ENCODE assay signal across 21 cellular contexts in the genomic region with DNA sequence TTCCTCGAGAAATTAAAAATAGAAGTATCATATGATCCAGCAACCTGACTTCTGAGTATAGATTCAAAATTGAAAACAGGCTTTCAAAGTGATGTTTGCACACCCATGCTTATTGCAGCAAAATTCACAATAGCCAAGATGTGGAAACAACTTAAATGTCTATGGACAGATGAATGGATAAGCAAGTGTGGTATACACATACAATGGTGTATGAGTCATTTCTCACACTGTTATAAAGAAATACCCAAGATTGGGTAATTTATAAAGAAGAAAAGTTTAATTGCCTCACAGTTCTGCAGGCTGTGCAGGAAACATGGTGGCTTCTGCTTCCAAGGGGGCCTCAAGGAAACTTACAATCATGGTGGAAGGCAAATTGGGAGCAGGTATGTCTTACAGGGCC.
A peak's percentile ranks its signal among the peaks of the same experiment; 100 is the strongest.
DNase-seq lines count a peak whose midpoint lies in the region; ATAC-seq and TF ChIP-seq lines count a peak whose summit lies in the region.
"Had no signal": no experiment of that assay in that cellular context is flagged by ENCODE, and none has a peak within 500 bp of the region (broad histone marks: within the 10 kb centered on the region; RNA-seq: fewer than 3 reads in every experiment).

No MANE protein-coding gene starts in this region.

- H3K9me3 Mint-ChIP-seq in activated CD4-positive, alpha-beta T cell treated with anti-CD3 and anti-CD28 coated beads for 36 hours (ENCODE audit: low read depth) = peaks cover 4% of the 10 kb centered on the region
- H3K9me3 Mint-ChIP-seq in natural killer cell (no peaks in the 10 kb centered on the region), mesothelial cell of epicardium (peaks cover 16% of the 10 kb centered on the region)

- H3K4me3 Mint-ChIP-seq in activated CD4-positive, alpha-beta T cell treated with anti-CD3 and anti-CD28 coated beads for 36 hours = no peak overlapping the region
- H3K4me3 Mint-ChIP-seq in natural killer cell (no peak overlapping the region), mesothelial cell of epicardium (no peak overlapping the region)
- H3K4me3 Mint-ChIP-seq: activated CD8-positive, alpha-beta memory T cell treated with anti-CD3 and anti-CD28 coated beads, Interleukin-2, amount 10 ng/mL, durations not matched to agents 7 days and 5 days; immature natural killer cell had no signal

- POLR2A ChIA-PET in activated CD4-positive, alpha-beta T cell treated with anti-CD3 and anti-CD28 coated beads for 36 hours (lab: Charles Lee) = no interaction called here

- TF ChIP-seq CTCF in epithelial cell of esophagus (IDR thresholded peaks at IDR 0.05; ENCODE audit: insufficient read depth, low read depth, low read length, missing control alignments) (no peak), natural killer cell (IDR thresholded peaks at IDR 0.05) (no peak), mesothelial cell of epicardium (IDR thresholded peaks at IDR 0.05; ENCODE audit: unreplicated experiment) (no peak)

- no peak for DNase-seq in activated CD4-positive, alpha-beta T cell treated with anti-CD3 and anti-CD28 coated beads for 36 hours
- DNase-seq in activated CD4-positive, alpha-beta T cell treated with anti-CD3 and anti-CD28 coated beads, Interleukin-2, amount 50 U/mL, for 48 hours = no peak
- peak; percentile 46 for DNase-seq in HCEC 1CT
- DNase-seq in epithelial cell of esophagus (ENCODE audit: low read depth) = peak; percentile 38
- no peak for DNase-seq in natural killer cell
- DNase-seq in hepatic stellate cell (ENCODE audit: low spot score) = no peak
- no peak for DNase-seq in mesothelial cell of epicardium (ENCODE audit: low spot score in 2 of 2, unreplicated experiment in 2 of 2)
- DNase-seq: activated CD8-positive, alpha-beta memory T cell treated with anti-CD3 and anti-CD28 coated beads, Interleukin-2, amount 10 ng/mL, durations not matched to agents 7 days and 5 days; activated gamma-delta T cell; aorta; effector memory CD4-positive, alpha-beta T cell; esophagus squamous epithelium; immature natural killer cell; lower lobe of right lung; NCI-H1417 treated with DMSO at 0.1 percent for 48 hours; NCI-H524; nucleus accumbens; substantia nigra; T1000 had no signal

- no peak overlapping the region for H3K4me3 ChIP-seq in epithelial cell of esophagus (ENCODE audit: low read length)
- H3K4me3 ChIP-seq: BLaER1, esophagus squamous epithelium, lower lobe of right lung had no signal

- CTCF ChIA-PET in activated CD4-positive, alpha-beta T cell treated with anti-CD3 and anti-CD28 coated beads for 36 hours (lab: Charles Lee) = no interaction called here

- H3K36me3 Mint-ChIP-seq in activated CD4-positive, alpha-beta T cell treated with anti-CD3 and anti-CD28 coated beads for 36 hours (ENCODE audit: low read depth) = no peaks in the 10 kb centered on the region
- H3K36me3 Mint-ChIP-seq in natural killer cell = no peaks in the 10 kb centered on the region
- no peaks in the 10 kb centered on the region for H3K36me3 Mint-ChIP-seq in mesothelial cell of epicardium

- intact Hi-C loops in activated CD4-positive, alpha-beta T cell treated with anti-CD3 and anti-CD28 coated beads for 36 hours (cut with DNase I, micrococcal nuclease) = no loop called here
- intact Hi-C loops in natural killer cell (cut with micrococcal nuclease) = no loop called here

- no peak overlapping the region for H3K27ac Mint-ChIP-seq in activated CD4-positive, alpha-beta T cell treated with anti-CD3 and anti-CD28 coated beads for 36 hours
- H3K27ac Mint-ChIP-seq in natural killer cell = no peak overlapping the region
- H3K27ac Mint-ChIP-seq in mesothelial cell of epicardium = no peak overlapping the region
- H3K27ac Mint-ChIP-seq: activated CD8-positive, alpha-beta memory T cell treated with anti-CD3 and anti-CD28 coated beads, Interleukin-2, amount 10 ng/mL, durations not matched to agents 7 days and 5 days had no signal

- peaks cover 30% of the 10 kb centered on the region for H3K4me1 Mint-ChIP-seq in activated CD4-positive, alpha-beta T cell treated with anti-CD3 and anti-CD28 coated beads for 36 hours
- H3K4me1 Mint-ChIP-seq in natural killer cell = peaks cover 14 to 26% of the 10 kb centered on the region in 2 donors
- no peaks in the 10 kb centered on the region for H3K4me1 Mint-ChIP-seq in mesothelial cell of epicardium

- H3K27me3 Mint-ChIP-seq in activated CD4-positive, alpha-beta T cell treated with anti-CD3 and anti-CD28 coated beads for 36 hours = no peaks in the 10 kb centered on the region
- H3K27me3 Mint-ChIP-seq in natural killer cell (ENCODE audit: low read depth in 2 of 2) (no peaks in the 10 kb centered on the region), mesothelial cell of epicardium (ENCODE audit: low read depth) (no peaks in the 10 kb centered on the region)
- H3K27me3 Mint-ChIP-seq: activated CD8-positive, alpha-beta memory T cell treated with anti-CD3 and anti-CD28 coated beads, Interleukin-2, amount 10 ng/mL, durations not matched to agents 7 days and 5 days had no signal

- peak; percentile 64 for ATAC-seq in activated CD4-positive, alpha-beta T cell treated with anti-CD3 and anti-CD28 coated beads for 36 hours
- ATAC-seq in natural killer cell (peak; percentile 32 to 60 (median 37)), GM18868 (IDR thresholded peaks at IDR 0.05; ENCODE audit: unreplicated experiment) (no peak)
- ATAC-seq: activated CD8-positive, alpha-beta memory T cell treated with anti-CD3 and anti-CD28 coated beads, Interleukin-2, amount 10 ng/mL, durations not matched to agents 7 days and 5 days had no signal

Comparison
In these comparisons a context has a peak if more than half of its experiments do, and no peak if none do; other contexts are left out.
1. DNase-seq: peak in HCEC 1CT (single experiment) and epithelial cell of esophagus (single experiment); none in activated CD4-positive, alpha-beta T cell treated with anti-CD3 and anti-CD28 coated beads for 36 hours (single experiment), activated CD4-positive, alpha-beta T cell treated with anti-CD3 and anti-CD28 coated beads, Interleukin-2, amount 50 U/mL, for 48 hours (0 of 2), natural killer cell (single experiment), hepatic stellate cell (single experiment) and mesothelial cell of epicardium (0 of 2).